ENCODE assay signal across 8 cellular contexts in the genomic region with DNA sequence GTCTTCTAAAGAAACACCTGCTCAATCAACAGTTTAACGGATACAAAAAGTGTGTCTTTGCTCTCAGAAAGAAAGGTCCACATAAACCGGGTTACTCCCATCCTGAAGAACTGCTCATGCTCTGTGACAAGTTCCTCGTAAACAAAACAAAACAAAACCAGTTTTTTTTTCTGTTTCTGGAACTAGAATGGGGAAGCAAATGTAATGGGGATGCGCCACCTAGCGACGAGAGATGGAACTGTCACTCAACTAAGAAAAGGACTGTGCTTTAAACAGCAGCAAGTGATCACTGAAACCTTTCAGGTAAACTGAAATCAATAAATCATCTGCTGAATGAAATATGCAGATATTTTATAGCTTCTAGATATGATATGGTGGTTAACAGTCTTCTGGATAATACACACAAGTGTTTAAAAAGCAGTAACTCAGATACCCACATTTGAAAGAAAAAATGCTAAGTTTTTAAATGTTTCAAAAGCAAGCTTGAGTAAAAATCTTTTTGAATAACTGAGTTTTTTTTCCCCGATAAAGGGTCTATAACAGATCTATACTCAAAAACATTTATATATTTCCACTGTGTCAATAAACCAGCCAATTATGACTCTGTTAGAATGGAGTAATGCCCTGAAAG. TPM values are rescaled to one million over a fixed set of nuclear protein-coding genes. Genes with fewer than 3 reads are reported as not detected.
DNase-seq lines count a peak whose midpoint lies in the region; FAIRE-seq and TF ChIP-seq lines count a peak whose summit lies in the region.

No MANE protein-coding gene starts in this region.

- DNase-seq in SIG-M5 treated with dmso at 0.1 percent for 504 hours (lab: John Stamatoyannopoulos, UW; ENCODE audit: unreplicated experiment), result peak; percentile 73
- DNase-seq in SIG-M5 (lab: John Stamatoyannopoulos, UW), result no peak
- peak; percentile 44 for DNase-seq in HK-2 (ENCODE audit: unreplicated experiment)
- DNase-seq in RCC 7860 (ENCODE audit: low spot score), result peak; percentile 29
- DNase-seq in activated T-helper 1 cell treated with anti-CD3 and anti-CD28 coated beads, Interleukin-2, amount 50 U/mL, for 16 hours (ENCODE audit: low read depth in 1 of 2, low spot score in 1 of 2), result peak; percentile 53 to 64
- peak; percentile 84 for DNase-seq in fibroblast of peridontal ligament (ENCODE audit: extremely low read depth)
- peak; percentile 74 for DNase-seq in neural crest cell (ENCODE audit: low read depth, low spot score)

- peak overlapping the region in 2 of 5 donors; percentile 1 to 19 for H3K4me3 ChIP-seq in subcutaneous abdominal adipose tissue (ENCODE audit: low read depth in 1 of 5, low read length in 5 of 5)

- peaks cover 0 to 21% (median 8%) of the 10 kb centered on the region in 5 donors for H3K4me1 ChIP-seq in subcutaneous abdominal adipose tissue (ENCODE audit: control insufficient read depth in 5 of 5, insufficient read depth in 5 of 5, low read length in 5 of 5)

- H3K9me3 Mint-ChIP-seq in neural crest cell, result no peaks in the 10 kb centered on the region

- no peak overlapping the region for H3K27ac Mint-ChIP-seq in neural crest cell (ENCODE audit: unreplicated experiment)

- H3K9ac ChIP-seq in subcutaneous abdominal adipose tissue (ENCODE audit: low read length in 5 of 5), result peak overlapping the region in 1 of 5 donors; percentile 9

- no peaks in the 10 kb centered on the region for H3K9me3 ChIP-seq in subcutaneous abdominal adipose tissue (ENCODE audit: control insufficient read depth in 5 of 5, low read length in 5 of 5)

- H3K36me3 Mint-ChIP-seq in neural crest cell (ENCODE audit: low read depth), result peaks cover 8% of the 10 kb centered on the region

- peak; percentile 70 for FAIRE-seq in RCC 7860 (lab: Jason Lieb, UNC)

- peak; percentile 90 for TF ChIP-seq CTCF in neural crest cell (conservative IDR thresholded peaks at IDR 0.05)

- no peaks in the 10 kb centered on the region for H3K27me3 ChIP-seq in subcutaneous abdominal adipose tissue (ENCODE audit: control insufficient read depth in 5 of 5, insufficient read depth in 4 of 5, low read length in 5 of 5)

- peak overlapping the region; percentile 81 for H3K27ac ChIP-seq in subcutaneous abdominal adipose tissue (ENCODE audit: low read depth, low read length)

- peaks cover 31 to 55% (median 49%) of the 10 kb centered on the region in 5 donors for H3K36me3 ChIP-seq in subcutaneous abdominal adipose tissue (ENCODE audit: control insufficient read depth in 5 of 5, insufficient read depth in 5 of 5, low read length in 5 of 5)

- H3K4me1 Mint-ChIP-seq in neural crest cell, result peaks cover 21% of the 10 kb centered on the region

- H3K27me3 Mint-ChIP-seq in neural crest cell (ENCODE audit: low read depth), result no peaks in the 10 kb centered on the region

- H3K4me3 Mint-ChIP-seq in neural crest cell, result no peak overlapping the region

RNA-seq across cellular contexts. Expression of gene TM2D3, which starts 10.9 kb away (rescaled TPM):
- 50.7 and 54.2 TPM in 2 replicates for total RNA-seq in neural crest cell
